In genomic region chr3:25674670-25675069, GRCh38 we compare ENCODE assay signal across 29 cellular contexts.
"Had no signal": no experiment of that assay in that cellular context is flagged by ENCODE, and none has a peak within 500 bp of the region (broad histone marks: within the 10 kb centered on the region; RNA-seq: fewer than 3 reads in every experiment).

No MANE protein-coding gene starts in this region.

- H3K9me3 Mint-ChIP-seq: activated CD4-positive, alpha-beta T cell treated with anti-CD3 and anti-CD28 coated beads, Interleukin-2, amount 10 ng/mL, durations not matched to agents 24 days and 14 days; activated naive CD8-positive, alpha-beta T cell treated with anti-CD3 and anti-CD28 coated beads for 36 hours; T-helper 1 cell treated with Interleukin-12 subunit alpha and Interleukin-12 subunit beta and Interleukin-4 antibody, amounts not matched to agents 30 μg/mL and 1 μg/mL, for 36 hours; T-helper 2 cell treated with Interferon-gamma antibody and Interleukin-4, amounts not matched to agents 5 μg/mL and 100 μg/mL, for 36 hours had no signal

- DNase-seq: activated CD4-positive, alpha-beta T cell treated with anti-CD3 and anti-CD28 coated beads, Interleukin-2, amount 10 ng/mL, durations not matched to agents 24 days and 14 days; activated CD4-positive, alpha-beta T cell treated with anti-CD3 and anti-CD28 coated beads, Interleukin-2, amount 50 U/mL, for 4 hours; activated CD8-positive, alpha-beta memory T cell treated with anti-CD3 and anti-CD28 coated beads, Interleukin-2, amount 50 U/mL, for 4 hours; activated effector memory CD4-positive, alpha-beta T cell treated with anti-CD3 and anti-CD28 coated beads, Interleukin-2, amount 50 U/mL, for 16 hours; activated naive CD4-positive, alpha-beta T cell; activated naive CD4-positive, alpha-beta T cell treated with anti-CD3 and anti-CD28 coated beads, Interleukin-2, amount 50 U/mL, for 16 hours; activated naive CD8-positive, alpha-beta T cell treated with anti-CD3 and anti-CD28 coated beads for 36 hours; activated T-cell treated with anti-CD3 and anti-CD28 coated beads for 4 hours; activated T-cell treated with anti-CD3 and anti-CD28 coated beads, Interleukin-2, amount 50 U/mL, for 48 hours; amniotic stem cell; aorta; brain microvascular endothelial cell; central memory CD4-positive, alpha-beta T cell; Karpas-422; KBM-7; NCI-H1105; NCI-H1417 treated with DMSO at 0.1 percent for 48 hours; NCI-H1694 treated with DMSO at 0.1 percent for 48 hours; NCI-H2029; NCI-H2171; NCI-H510A; NCI-H526; NCI-H748 treated with DMSO at 0.1 percent for 48 hours; SHP77; SJCRH30 had no signal

- H3K27ac ChIP-seq: brain microvascular endothelial cell, SJCRH30, SK-N-MC had no signal

- H3K27me3 ChIP-seq: brain microvascular endothelial cell, SJCRH30 had no signal

- H3K4me3 Mint-ChIP-seq: activated CD4-positive, alpha-beta T cell treated with anti-CD3 and anti-CD28 coated beads, Interleukin-2, amount 10 ng/mL, durations not matched to agents 24 days and 14 days; activated naive CD8-positive, alpha-beta T cell treated with anti-CD3 and anti-CD28 coated beads for 36 hours; T-helper 1 cell treated with Interleukin-12 subunit alpha and Interleukin-12 subunit beta and Interleukin-4 antibody, amounts not matched to agents 30 μg/mL and 1 μg/mL, for 36 hours; T-helper 2 cell treated with Interferon-gamma antibody and Interleukin-4, amounts not matched to agents 5 μg/mL and 100 μg/mL, for 36 hours had no signal

- ATAC-seq: Panc1 had no signal

- H3K27ac Mint-ChIP-seq: activated CD4-positive, alpha-beta T cell treated with anti-CD3 and anti-CD28 coated beads, Interleukin-2, amount 10 ng/mL, durations not matched to agents 24 days and 14 days; activated naive CD8-positive, alpha-beta T cell treated with anti-CD3 and anti-CD28 coated beads for 36 hours; T-helper 1 cell treated with Interleukin-12 subunit alpha and Interleukin-12 subunit beta and Interleukin-4 antibody, amounts not matched to agents 30 μg/mL and 1 μg/mL, for 36 hours; T-helper 2 cell treated with Interferon-gamma antibody and Interleukin-4, amounts not matched to agents 5 μg/mL and 100 μg/mL, for 36 hours had no signal

- H3K36me3 ChIP-seq: brain microvascular endothelial cell, SJCRH30 had no signal

- H3K4me1 ChIP-seq: SJCRH30 had no signal

- H3K4me3 ChIP-seq: SJCRH30, SK-N-MC had no signal

- H3K9me3 ChIP-seq: SJCRH30 had no signal

- H3K27me3 Mint-ChIP-seq: activated naive CD8-positive, alpha-beta T cell treated with anti-CD3 and anti-CD28 coated beads for 36 hours had no signal
